ENCODE assay signal across 8 cellular contexts in the genomic region with DNA sequence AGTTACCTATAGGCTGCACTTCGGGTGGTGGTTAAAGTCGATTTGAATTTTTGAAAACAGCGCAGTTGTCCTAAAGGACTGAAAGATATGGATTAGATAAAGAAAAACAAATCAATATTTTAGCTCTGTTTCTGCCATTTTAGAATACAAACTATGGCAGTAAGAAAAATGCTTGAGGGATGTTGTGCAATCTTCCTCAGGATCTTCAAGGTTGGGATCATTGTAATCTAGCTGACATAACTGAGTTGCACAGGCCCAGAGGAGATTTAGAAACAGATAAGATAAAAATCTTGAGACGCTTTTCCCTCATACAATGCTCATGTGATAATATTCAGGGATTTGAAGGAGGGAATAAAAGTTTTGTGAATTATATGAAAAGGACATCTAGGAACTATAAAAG. TPM values are rescaled to one million over a fixed set of nuclear protein-coding genes. Genes with fewer than 3 reads are reported as not detected.
DNase-seq lines count a peak whose midpoint lies in the region; ATAC-seq, FAIRE-seq and TF ChIP-seq lines count a peak whose summit lies in the region.

No MANE protein-coding gene starts in this region.

- H3K9me3 Mint-ChIP-seq in CD14-positive monocyte (no peaks in the 10 kb centered on the region), natural killer cell (no peaks in the 10 kb centered on the region)

- intact Hi-C loops in CD14-positive monocyte (cut with micrococcal nuclease) (loop anchor here in 1 of 2 donors (10.0 kb wide), 1 partner anchor 63 kb away; the partner anchor contains the start of gene FUCA2), natural killer cell (cut with micrococcal nuclease) (loop anchor here (2.0 to 5.0 kb wide), 2 partner anchors 391 to 1305 kb away; partner anchors contain the start of genes LTV1, NMBR and VTA1)

- H3K27ac ChIP-seq in caudate nucleus (ENCODE audit: low read depth, low read length), result no peak overlapping the region

- H3K4me3 Mint-ChIP-seq in CD14-positive monocyte, result peak overlapping the region; percentile 97
- peak overlapping the region; percentile 99 for H3K4me3 Mint-ChIP-seq in natural killer cell

- FAIRE-seq in GM12892 (lab: Jason Lieb, UNC), result no peak

- peaks cover 23% of the 10 kb centered on the region for H3K4me1 Mint-ChIP-seq in CD14-positive monocyte
- peaks cover 32 to 43% of the 10 kb centered on the region in 2 donors for H3K4me1 Mint-ChIP-seq in natural killer cell

- ATAC-seq in natural killer cell, result no peak
- ATAC-seq in GM21390 (IDR thresholded peaks at IDR 0.05; ENCODE audit: unreplicated experiment), result no peak

- TF ChIP-seq CTCF in CD14-positive monocyte (IDR thresholded peaks at IDR 0.05) (no peak), natural killer cell (IDR thresholded peaks at IDR 0.05) (no peak)

- H3K27me3 Mint-ChIP-seq in CD14-positive monocyte (ENCODE audit: low read depth in 3 of 3), result peaks cover 0 to 2% (median 0%) of the 10 kb centered on the region in 3 donors
- H3K27me3 Mint-ChIP-seq in natural killer cell (ENCODE audit: low read depth in 2 of 2), result no peaks in the 10 kb centered on the region

- no peaks in the 10 kb centered on the region for H3K36me3 Mint-ChIP-seq in CD14-positive monocyte
- no peaks in the 10 kb centered on the region for H3K36me3 Mint-ChIP-seq in natural killer cell

- no peak for TF ChIP-seq POLR2A in GM12892 (IDR thresholded peaks at IDR 0.05; ENCODE audit: low read depth, low read length)

- DNase-seq in CD14-positive monocyte (ENCODE audit: low spot score) (no peak), Kasumi-1 (lab: John Stamatoyannopoulos, UW) (peak; percentile 11 to 17), cerebellar cortex (ENCODE audit: low spot score) (peak; percentile 6), natural killer cell (no peak), NCI-H1694 (lab: John Stamatoyannopoulos, UW) (no peak), caudate nucleus (lab: John Stamatoyannopoulos, UW) (no peak), GM12892 (ENCODE audit: insufficient read length) (no peak)

- H3K27ac Mint-ChIP-seq in CD14-positive monocyte (peak overlapping the region in 6 of 7 donors; percentile 88 to 96 (median 92)), natural killer cell (peak overlapping the region; percentile 91 to 96)

RNA-seq across cellular contexts. Expression of gene PEX3, which starts 0.9 kb away (rescaled TPM):
- 1 to 10 TPM; 5.2 to 6.9 TPM for polyA plus RNA-seq in CD14-positive monocyte
- total RNA-seq in natural killer cell, result 10 to 100 TPM; 10.2 to 16.0 (median 14.2) TPM
- 26.1 TPM for polyA plus RNA-seq in GM12892 (2012; ENCODE audit: missing spikeins)

RNA-seq across cellular contexts. Expression of gene ADAT2, which starts 1.0 kb away (rescaled TPM):
- under 1 TPM; 0.08 to 0.51 TPM for polyA plus RNA-seq in CD14-positive monocyte
- 10 to 100 TPM; 17.4 to 19.4 (median 19.1) TPM for total RNA-seq in natural killer cell
- 24.6 TPM for polyA plus RNA-seq in GM12892 (2012; ENCODE audit: missing spikeins)

RNA-seq across cellular contexts. Expression of gene FUCA2, which starts 60.0 kb away (rescaled TPM):
- polyA plus RNA-seq in CD14-positive monocyte, result 10 to 100 TPM; 83.7 to 93.5 TPM
- total RNA-seq in natural killer cell, result 10 to 100 TPM; 10.5 to 15.5 (median 13.0) TPM
- polyA plus RNA-seq in GM12892 (2012; ENCODE audit: missing spikeins), result 14.0 TPM

Comparison
In these comparisons a context has a peak if more than half of its experiments do, and no peak if none do; other contexts are left out.
1. DNase-seq: peak in Kasumi-1 (2 of 2) and cerebellar cortex (single experiment); none in CD14-positive monocyte (single experiment), natural killer cell (single experiment), NCI-H1694 (single experiment), caudate nucleus (0 of 61) and GM12892 (single experiment).